9 cellular contexts compared by ENCODE assay signal in genomic region chr5:143350790-143351603, GRCh38. TPM values are rescaled to one million over a fixed set of nuclear protein-coding genes. Genes with fewer than 3 reads are reported as not detected.
DNase-seq lines count a peak whose midpoint lies in the region; ATAC-seq and TF ChIP-seq lines count a peak whose summit lies in the region.
"Had no signal": no experiment of that assay in that cellular context is flagged by ENCODE, and none has a peak within 500 bp of the region (broad histone marks: within the 10 kb centered on the region; RNA-seq: fewer than 3 reads in every experiment).

No MANE protein-coding gene starts in this region.

- ATAC-seq in HG03196 (IDR thresholded peaks at IDR 0.05; ENCODE audit: unreplicated experiment) (peak; percentile 35), omental fat pad (ENCODE audit: low FRiP score) (peak; percentile 55), HG03442 (IDR thresholded peaks at IDR 0.05; ENCODE audit: unreplicated experiment) (no peak), HG03175 (IDR thresholded peaks at IDR 0.05; ENCODE audit: unreplicated experiment) (no peak)

- H3K36me3 ChIP-seq in colonic mucosa: no peaks in the 10 kb centered on the region

- no peak overlapping the region for H3K4me3 ChIP-seq in colonic mucosa

- intact Hi-C loops in colonic mucosa (cut with DNase I): no loop called here
- intact Hi-C loops in activated T-helper 2 cell treated with anti-CD3 and anti-CD28 coated beads, Interferon-gamma antibody, Interleukin-2, Interleukin-4, amounts not matched to agents 10 μg/mL and 5 μg/mL and 100 μg/mL, durations not matched to agents 14 hours and 24 hours and 36 hours (cut with micrococcal nuclease): loop anchor here (2.0 to 5.0 kb wide), 9 partner anchors 39 to 476 kb away; partner anchors contain the start of gene NR3C1

- no peaks in the 10 kb centered on the region for H3K9me3 Mint-ChIP-seq in activated T-helper 2 cell treated with anti-CD3 and anti-CD28 coated beads, Interferon-gamma antibody, Interleukin-2, Interleukin-4, amounts not matched to agents 10 μg/mL and 5 μg/mL and 100 μg/mL, durations not matched to agents 14 hours and 24 hours and 36 hours

- peak; percentile 56 for DNase-seq in GM04503 (ENCODE audit: low read depth)
- peak; percentile 53 for DNase-seq in astrocyte of the hippocampus (ENCODE audit: low read depth, low spot score)
- no peak for DNase-seq in omental fat pad (ENCODE audit: low spot score)
- no peak for DNase-seq in colonic mucosa
- no peak for DNase-seq in activated T-helper 2 cell treated with anti-CD3 and anti-CD28 coated beads, Interferon-gamma antibody, Interleukin-2, Interleukin-4, amounts not matched to agents 10 μg/mL and 5 μg/mL and 100 μg/mL, durations not matched to agents 14 hours and 24 hours and 36 hours (ENCODE audit: low spot score)
- DNase-seq: caudate nucleus had no signal

- no peak overlapping the region for H3K9ac ChIP-seq in colonic mucosa (ENCODE audit: low read depth in 2 of 2, low read length in 2 of 2)

- peaks cover 15% of the 10 kb centered on the region for H3K36me3 Mint-ChIP-seq in activated T-helper 2 cell treated with anti-CD3 and anti-CD28 coated beads, Interferon-gamma antibody, Interleukin-2, Interleukin-4, amounts not matched to agents 10 μg/mL and 5 μg/mL and 100 μg/mL, durations not matched to agents 14 hours and 24 hours and 36 hours (ENCODE audit: low read depth)

- no peaks in the 10 kb centered on the region for H3K27me3 Mint-ChIP-seq in activated T-helper 2 cell treated with anti-CD3 and anti-CD28 coated beads, Interferon-gamma antibody, Interleukin-2, Interleukin-4, amounts not matched to agents 10 μg/mL and 5 μg/mL and 100 μg/mL, durations not matched to agents 14 hours and 24 hours and 36 hours (ENCODE audit: low read depth)

- H3K27ac ChIP-seq in colonic mucosa: no peak overlapping the region

- no peaks in the 10 kb centered on the region for H3K9me3 ChIP-seq in colonic mucosa

- no peaks in the 10 kb centered on the region for H3K27me3 ChIP-seq in colonic mucosa

- H3K4me1 ChIP-seq in colonic mucosa: no peaks in the 10 kb centered on the region

- H3K27ac Mint-ChIP-seq in activated T-helper 2 cell treated with anti-CD3 and anti-CD28 coated beads, Interferon-gamma antibody, Interleukin-2, Interleukin-4, amounts not matched to agents 10 μg/mL and 5 μg/mL and 100 μg/mL, durations not matched to agents 14 hours and 24 hours and 36 hours: no peak overlapping the region

- peaks cover 48% of the 10 kb centered on the region for H3K4me1 Mint-ChIP-seq in activated T-helper 2 cell treated with anti-CD3 and anti-CD28 coated beads, Interferon-gamma antibody, Interleukin-2, Interleukin-4, amounts not matched to agents 10 μg/mL and 5 μg/mL and 100 μg/mL, durations not matched to agents 14 hours and 24 hours and 36 hours (ENCODE audit: low read depth)

- TF ChIP-seq CTCF in omental fat pad (IDR thresholded peaks at IDR 0.05): no peak
- TF ChIP-seq CTCF in colonic mucosa (IDR thresholded peaks at IDR 0.05): no peak

- no peak overlapping the region for H3K4me3 Mint-ChIP-seq in activated T-helper 2 cell treated with anti-CD3 and anti-CD28 coated beads, Interferon-gamma antibody, Interleukin-2, Interleukin-4, amounts not matched to agents 10 μg/mL and 5 μg/mL and 100 μg/mL, durations not matched to agents 14 hours and 24 hours and 36 hours (ENCODE audit: low read depth)

RNA-seq across cellular contexts. Expression of gene NR3C1, which starts 52.5 kb away (rescaled TPM):
- 100 to 1,000 TPM in 1 of 4 donors, 10 to 100 TPM in 3; 57.1 to 102 (median 62.3) TPM for total RNA-seq in omental fat pad
- 10 to 100 TPM; 13.0 to 23.5 TPM for total RNA-seq in colonic mucosa
- total RNA-seq in activated T-helper 2 cell treated with anti-CD3 and anti-CD28 coated beads, Interferon-gamma antibody, Interleukin-2, Interleukin-4, amounts not matched to agents 10 μg/mL and 5 μg/mL and 100 μg/mL, durations not matched to agents 14 hours and 24 hours and 36 hours: 51.3 and 52.0 TPM in 2 replicates

Comparison
In these comparisons a context has a peak if more than half of its experiments do, and no peak if none do; other contexts are left out.
1. DNase-seq: peak in GM04503 (single experiment) and astrocyte of the hippocampus (single experiment); none in omental fat pad (single experiment), colonic mucosa (single experiment) and activated T-helper 2 cell treated with anti-CD3 and anti-CD28 coated beads, Interferon-gamma antibody, Interleukin-2, Interleukin-4, amounts not matched to agents 10 μg/mL and 5 μg/mL and 100 μg/mL, durations not matched to agents 14 hours and 24 hours and 36 hours (single experiment).
2. ATAC-seq: peak in HG03196 (single experiment) and omental fat pad (single experiment); none in HG03442 (single experiment) and HG03175 (single experiment).